In genomic region chr10:48416584-48417232, GRCh38 we compare ENCODE assay signal across 21 cellular contexts.
DNase-seq lines count a peak whose midpoint lies in the region; ATAC-seq, FAIRE-seq and TF ChIP-seq lines count a peak whose summit lies in the region.
"Had no signal": no experiment of that assay in that cellular context is flagged by ENCODE, and none has a peak within 500 bp of the region (broad histone marks: within the 10 kb centered on the region; RNA-seq: fewer than 3 reads in every experiment).

No MANE protein-coding gene starts in this region.

- no peak overlapping the region for H3K4me3 ChIP-seq in LNCaP clone FGC (ENCODE audit: low read depth, low read length)
- no peak overlapping the region for H3K4me3 ChIP-seq in H1 (ENCODE audit: extremely low read depth in 1 of 4, insufficient read depth in 2 of 4, low read depth in 3 of 4, low read length in 4 of 4)
- no peak overlapping the region for H3K4me3 ChIP-seq in osteoblast (ENCODE audit: insufficient read depth, low read length)
- no peak overlapping the region for H3K4me3 ChIP-seq in stomach
- H3K4me3 ChIP-seq: ascending aorta, right atrium auricular region, upper lobe of left lung had no signal

- no peak for TF ChIP-seq POLR2A in H1 (IDR thresholded peaks at IDR 0.05; ENCODE audit: control extremely low read depth in 1 of 2, low read depth in 2 of 2, low read length in 2 of 2)
- no peak for TF ChIP-seq POLR2A in stomach (IDR thresholded peaks at IDR 0.05)

- H3K23ac ChIP-seq in H1 (ENCODE audit: insufficient read length), result no peak overlapping the region

- no peak overlapping the region for H3K18ac ChIP-seq in H1 (ENCODE audit: extremely low read depth, low read length)

- no peaks in the 10 kb centered on the region for H3K23me2 ChIP-seq in H1 (ENCODE audit: low read depth, low read length)

- no peak overlapping the region for H2BK12ac ChIP-seq in H1 (ENCODE audit: low read depth, low read length)

- H2BK15ac ChIP-seq in H1 (ENCODE audit: low read length), result no peak overlapping the region

- peak; percentile 2 for DNase-seq in COLO829 (ENCODE audit: low spot score)
- no peak for DNase-seq in LNCaP clone FGC (ENCODE audit: low read depth)
- no peak for DNase-seq in H1 (ENCODE audit: low read depth in 1 of 2, low spot score in 2 of 2)
- DNase-seq in osteoblast (ENCODE audit: insufficient read length, low spot score, missing footprints), result no peak
- no peak for DNase-seq in retina
- no peak for DNase-seq in activated CD4-positive, alpha-beta T cell treated with anti-CD3 and anti-CD28 coated beads, Interleukin-2, amount 50 U/mL, for 4 hours
- DNase-seq in stomach, result no peak
- DNase-seq: activated CD4-positive, alpha-beta T cell treated with anti-CD3 and anti-CD28 coated beads for 36 hours; DMS 273 treated with DMSO at 0.1 percent for 48 hours; GDM1; kidney; NCI-H187; NCI-H69; Right ventricle myocardium superior; upper lobe of left lung had no signal

- H3K79me1 ChIP-seq in H1 (ENCODE audit: low read depth, low read length), result no peaks in the 10 kb centered on the region

- no peak overlapping the region for H4K8ac ChIP-seq in H1 (ENCODE audit: extremely low read depth, insufficient read depth, low read length)

- CTCF ChIA-PET in H1 (lab: Charles Lee; ENCODE audit: partially characterized antibody), result interaction anchor here (0.6 to 2.1 kb wide), 5 partner anchors 11 to 92 kb away, joined by 3 to 8 read pairs (median 4); no protein-coding TSS in a partner anchor

- no peak overlapping the region for H3K56ac ChIP-seq in H1 (replicated peaks; ENCODE audit: insufficient read length, low read depth, low read length)

- no peak overlapping the region for H2AK5ac ChIP-seq in H1 (ENCODE audit: low read depth, low read length)

- H4K5ac ChIP-seq in H1 (ENCODE audit: insufficient read length, low read depth, low read length), result no peak overlapping the region

- no peak overlapping the region for H2BK120ac ChIP-seq in H1 (replicated peaks; ENCODE audit: low read depth, low read length)

- H3K9me3 ChIP-seq in H1 (ENCODE audit: insufficient read depth in 2 of 2, low read depth in 1 of 2, low read length in 1 of 2) (0 out of 4 replicates have a peak, but pooled peaks cover 0 to 3% of the 10 kb centered on the region in 2 experiments), osteoblast (ENCODE audit: low read depth, low read length) (peaks cover 4% of the 10 kb centered on the region), stomach (peaks cover 0 to 13% (median 13%) of the 10 kb centered on the region in 4 donors)
- H3K9me3 ChIP-seq: neutrophil had no signal

- no peak overlapping the region for H3K14ac ChIP-seq in H1 (ENCODE audit: insufficient read length)

- ATAC-seq in GM21825 (IDR thresholded peaks at IDR 0.05; ENCODE audit: unreplicated experiment), result no peak
- ATAC-seq: activated CD4-positive, alpha-beta T cell treated with anti-CD3 and anti-CD28 coated beads for 36 hours had no signal

- no peak overlapping the region for H3K4ac ChIP-seq in H1 (replicated peaks; ENCODE audit: insufficient read length, low read depth, low read length)

- 87% methylated on average over 2 of the region's 2 CpGs; no CpG with 5 or more reads in 1 of the 2 experiments for WGBS in H1 (ENCODE audit: extremely low coverage in 1 of 2, insufficient coverage in 1 of 2, insufficient read length in 1 of 2, insufficient replicate concordance in 2 of 2, low coverage in 1 of 2, low lambda C conversion rate in 2 of 2, missing lambda C conversion rate in 1 of 2), 2 experiments
- WGBS in stomach, 5 donors, result 67 to 87% (median 82%) methylated on average over 2 of the region's 2 CpGs

- H2BK5ac ChIP-seq in H1 (ENCODE audit: low read depth, low read length), result no peak overlapping the region

- no peak overlapping the region for H2BK20ac ChIP-seq in H1 (ENCODE audit: low read length)

- POLR2A ChIA-PET in H1 (lab: Charles Lee; ENCODE audit: partially characterized antibody), result interaction anchor here (1.1 kb wide), 1 partner anchor 23 kb away, joined by 3 read pairs; no protein-coding TSS in a partner anchor

- H3K27ac ChIP-seq in H1 (ENCODE audit: low read depth, low read length) (no peak overlapping the region), osteoblast (ENCODE audit: low read depth, low read length) (no peak overlapping the region), stomach (no peak overlapping the region)
- H3K27ac ChIP-seq: ascending aorta, C4-2B, KMS-11, neutrophil, right atrium auricular region, upper lobe of left lung had no signal

- no peak overlapping the region for H4K91ac ChIP-seq in H1 (replicated peaks; ENCODE audit: insufficient read length, low read length)

- intact Hi-C loops in stomach (cut with DNase I; ENCODE audit: low total_unique reads), result no loop called here

- H3K36me3 ChIP-seq in H1 (ENCODE audit: control insufficient read depth in 2 of 4, insufficient read depth in 4 of 4, low read length in 3 of 4) (peaks cover 0 to 14% (median 2%) of the 10 kb centered on the region in 4 experiments; a peak in 5 of 8 replicates), osteoblast (ENCODE audit: insufficient read depth, low read length) (peaks cover 8% of the 10 kb centered on the region), stomach (peaks cover 0 to 32% (median 15%) of the 10 kb centered on the region in 4 donors)
- H3K36me3 ChIP-seq: neutrophil, right atrium auricular region had no signal

- TF ChIP-seq EP300 in H1 (IDR thresholded peaks at IDR 0.05; ENCODE audit: borderline replicate concordance in 1 of 2, low read depth in 2 of 2, low read length in 2 of 2) (no peak), stomach (IDR thresholded peaks at IDR 0.05) (no peak)

- no peak; a peak in 1 of 4 replicates for TF ChIP-seq RAD21 in H1 (IDR thresholded peaks at IDR 0.05 in 1 of 2, conservative IDR thresholded peaks at IDR 0.05 in 1 of 2; ENCODE audit: low read depth in 2 of 2, low read length in 2 of 2)

- no peak overlapping the region for H3K9ac ChIP-seq in H1 (replicated peaks in 1 of 4; ENCODE audit: extremely low read depth in 1 of 4, low read depth in 3 of 4, low read length in 3 of 4)
- H3K9ac ChIP-seq: KMS-11 had no signal

- H3K27me3 ChIP-seq in H1 (replicated peaks in 1 of 4; ENCODE audit: control insufficient read depth in 3 of 4, extremely low read depth in 1 of 4, insufficient read depth in 3 of 4, low read length in 3 of 4) (no peaks in the 10 kb centered on the region), osteoblast (ENCODE audit: insufficient read depth, low read length) (no peaks in the 10 kb centered on the region), stomach (no peaks in the 10 kb centered on the region)
- H3K27me3 ChIP-seq: ascending aorta, neutrophil, right atrium auricular region, upper lobe of left lung had no signal

- H4K20me1 ChIP-seq in H1 (replicated peaks in 1 of 2; ENCODE audit: control insufficient read depth in 1 of 2, insufficient read depth in 2 of 2, low read length in 2 of 2) (no peaks in the 10 kb centered on the region), osteoblast (ENCODE audit: insufficient read depth, low read length) (no peaks in the 10 kb centered on the region)

- H3K4me2 ChIP-seq in H1 (ENCODE audit: insufficient read depth in 1 of 2, low read depth in 2 of 2, low read length in 2 of 2) (no peak overlapping the region), osteoblast (ENCODE audit: insufficient read depth, low read length) (no peak overlapping the region)
- H3K4me2 ChIP-seq: KMS-11 had no signal

- H3K79me2 ChIP-seq in H1 (ENCODE audit: control insufficient read depth in 1 of 2, insufficient read depth in 2 of 2, low read length in 2 of 2) (no peaks in the 10 kb centered on the region), osteoblast (ENCODE audit: insufficient read depth, low read length) (no peaks in the 10 kb centered on the region)

- H2AFZ ChIP-seq in H1 (ENCODE audit: low read length) (no peak overlapping the region), osteoblast (ENCODE audit: low read length) (no peak overlapping the region)

- TF ChIP-seq CTCF in LNCaP clone FGC (IDR thresholded peaks at IDR 0.05; ENCODE audit: control insufficient read depth, extremely low read depth, insufficient read depth) (0 out of 2 replicates have a peak, but pooled peaks have one; percentile 7), H1 (IDR thresholded peaks at IDR 0.05; ENCODE audit: control extremely low read depth in 1 of 3, insufficient read depth in 1 of 3, low read depth in 1 of 3, low read length in 3 of 3) (no peak), osteoblast (IDR thresholded peaks at IDR 0.05; ENCODE audit: extremely low read depth, low read depth, low read length) (peak; percentile 21), stomach (IDR thresholded peaks at IDR 0.05) (no peak)

- FAIRE-seq in H1 (lab: Jason Lieb, UNC), result no peak
- FAIRE-seq: kidney had no signal

- no peaks in the 10 kb centered on the region for H3K4me1 ChIP-seq in H1 (replicated peaks in 1 of 4; ENCODE audit: control insufficient read depth in 3 of 4, insufficient read depth in 4 of 4, low read length in 3 of 4)
- peaks cover 16% of the 10 kb centered on the region for H3K4me1 ChIP-seq in osteoblast (ENCODE audit: insufficient read depth, low read length)
- H3K4me1 ChIP-seq in stomach, result peaks cover 0 to 7% (median 0%) of the 10 kb centered on the region in 4 donors
- H3K4me1 ChIP-seq: ascending aorta, right atrium auricular region had no signal

TF ChIP-seq in H1, 55 proteins besides CTCF, POLR2A, EP300 and RAD21:
- TF ChIP-seq CTBP2 (IDR thresholded peaks at IDR 0.05; ENCODE audit: borderline replicate concordance, insufficient read depth, insufficient read length, low read length) (no peak), TEAD4 (IDR thresholded peaks at IDR 0.05; ENCODE audit: low read depth, low read length) (peak; percentile 34; the same call in 1 of the 2 replicates), MAX (IDR thresholded peaks at IDR 0.05) (no peak)
TF ChIP-seq in H1: peak in this region for 1.

Comparison
In these comparisons a context has a peak if more than half of its experiments do, and no peak if none do; other contexts are left out.
1. CTCF ChIP-seq: peak in LNCaP clone FGC (single experiment) and osteoblast (single experiment); none in H1 (0 of 3) and stomach (0 of 7).